In genomic region chr2:219021591-219021990, GRCh38 we compare ENCODE assay signal across 18 cellular contexts. TPM values are rescaled to one million over a fixed set of nuclear protein-coding genes. Genes with fewer than 3 reads are reported as not detected.
DNase-seq lines count a peak whose midpoint lies in the region; ATAC-seq, FAIRE-seq and TF ChIP-seq lines count a peak whose summit lies in the region.
"Had no signal": no experiment of that assay in that cellular context is flagged by ENCODE, and none has a peak within 500 bp of the region (broad histone marks: within the 10 kb centered on the region; RNA-seq: fewer than 3 reads in every experiment).

No MANE protein-coding gene starts in this region.

- TF ChIP-seq RAD21 in HepG2 (CRISPR knock-in tag; IDR thresholded peaks at IDR 0.05) = no peak

- H3K4me3 ChIP-seq in HepG2 (replicated peaks in 1 of 3; ENCODE audit: insufficient read depth in 1 of 3, low read depth in 2 of 3, low read length in 3 of 3) = no peak overlapping the region
- H3K4me3 ChIP-seq in right lobe of liver = no peak overlapping the region
- H3K4me3 ChIP-seq in left lung = no peak overlapping the region
- no peak overlapping the region for H3K4me3 ChIP-seq in spleen
- H3K4me3 ChIP-seq: A549, GM23338 had no signal

- H3K27ac ChIP-seq in HepG2 (ENCODE audit: extremely low read length, insufficient read depth, low read length) (no peak overlapping the region), right lobe of liver (no peak overlapping the region), left lung (no peak overlapping the region), spleen (no peak overlapping the region)
- H3K27ac ChIP-seq: A549, C4-2B had no signal

- intact Hi-C loops in HepG2 (cut with micrococcal nuclease; ENCODE audit: unreplicated experiment) (no loop called here), right lobe of liver (cut with DNase I) (loop anchor here in 1 of 2 donors (10.0 kb wide), 1 partner anchor 273 kb away; no protein-coding TSS in a partner anchor), left lung (cut with DNase I) (no loop called here), spleen (cut with DNase I; ENCODE audit: low total_unique reads) (no loop called here)

- TF ChIP-seq CTCF in HepG2 (CRISPR knock-in tag; IDR thresholded peaks at IDR 0.05) (no peak), right lobe of liver (IDR thresholded peaks at IDR 0.05) (no peak), left lung (IDR thresholded peaks at IDR 0.05) (no peak), spleen (IDR thresholded peaks at IDR 0.05 in 8 of 11, conservative IDR thresholded peaks at IDR 0.05 in 3 of 11) (no peak)

- H3K9me3 ChIP-seq in HepG2 (ENCODE audit: low read length) = no peaks in the 10 kb centered on the region
- no peaks in the 10 kb centered on the region for H3K9me3 ChIP-seq in right lobe of liver
- H3K9me3 ChIP-seq in left lung = no peaks in the 10 kb centered on the region
- H3K9me3 ChIP-seq in spleen = no peaks in the 10 kb centered on the region
- H3K9me3 ChIP-seq: A549, BE2C had no signal

- FAIRE-seq in HepG2 (lab: Jason Lieb, UNC) = no peak
- FAIRE-seq: A549, G401.6, GM12892 had no signal

- H3K36me3 ChIP-seq in HepG2 (replicated peaks in 1 of 2; ENCODE audit: control insufficient read depth in 1 of 2, insufficient read depth in 2 of 2, low read length in 2 of 2) (no peaks in the 10 kb centered on the region), right lobe of liver (no peaks in the 10 kb centered on the region), left lung (no peaks in the 10 kb centered on the region), spleen (no peaks in the 10 kb centered on the region)
- H3K36me3 ChIP-seq: BE2C had no signal

- no peaks in the 10 kb centered on the region for H3K79me2 ChIP-seq in HepG2 (ENCODE audit: insufficient read depth, low read length)

- DNase-seq in HepG2 (ENCODE audit: low spot score) = no peak
- DNase-seq in right lobe of liver = no peak
- peak in 1 of 2 donors; percentile 50 for DNase-seq in left lung
- peak; percentile 63 for DNase-seq in spleen
- no peak for DNase-seq in activated effector memory CD4-positive, alpha-beta T cell treated with anti-CD3 and anti-CD28 coated beads, Interleukin-2, amount 50 U/mL, for 16 hours
- no peak for DNase-seq in DMS153 (lab: John Stamatoyannopoulos, UW)
- DNase-seq: BE2C; CD4-positive, alpha-beta memory T cell; DMS79 treated with DMSO at 0.1 percent for 48 hours; EL; H7 had no signal

- ATAC-seq in HepG2 (no peak), right lobe of liver (no peak), left lung (peak; percentile 77)
- ATAC-seq: A549, GM23338 had no signal

- in situ Hi-C loops in HepG2 (cut with HindIII; ENCODE audit: extremely low pct_ligation_motif_present, low pct_unique_long_range_greater_than_20kb) = no loop called here

- no peak overlapping the region for H3K4me2 ChIP-seq in HepG2 (ENCODE audit: low read depth, low read length)
- H3K4me2 ChIP-seq: A549, GM23338 had no signal

- H3K27me3 ChIP-seq in HepG2 (ENCODE audit: control insufficient read depth in 1 of 2, insufficient read depth in 2 of 2, low read length in 2 of 2) = peaks cover 41 to 94% of the 10 kb centered on the region in 2 experiments
- H3K27me3 ChIP-seq in right lobe of liver = no peaks in the 10 kb centered on the region
- peaks cover 0 to 12% of the 10 kb centered on the region in 2 donors for H3K27me3 ChIP-seq in left lung
- H3K27me3 ChIP-seq in spleen (replicated peaks in 1 of 7) = peaks cover 0 to 52% (median 0%) of the 10 kb centered on the region in 7 donors
- H3K27me3 ChIP-seq: BE2C had no signal

- peaks cover 13% of the 10 kb centered on the region; the same call in 1 of the 2 replicates for H4K20me1 ChIP-seq in HepG2 (ENCODE audit: insufficient read depth, low read length)

- H3K9ac ChIP-seq in HepG2 (ENCODE audit: insufficient read depth, low read depth, low read length) = no peak overlapping the region

- no peak overlapping the region for H2AFZ ChIP-seq in HepG2 (ENCODE audit: low read length)
- H2AFZ ChIP-seq: GM23338 had no signal

- no TSS peak for BruUV-seq in HepG2 (replicated peaks; lab: Mats Ljungman, UMichigan)

- CTCF ChIA-PET in HepG2 (lab: Yijun Ruan, JAX; ENCODE audit: low intra/inter-chr PET ratio, low total read pairs) = no interaction called here

- 7% methylated on average over 5 of the region's 9 CpGs for WGBS in HepG2 (ENCODE audit: low lambda C conversion rate)
- WGBS in right lobe of liver (ENCODE audit: insufficient coverage, low coverage, low lambda C conversion rate, missing lambda C conversion rate) = no CpG with 5 or more reads among the region's 9 CpGs
- WGBS in spleen, 5 donors = 77 to 89% (median 83%) methylated on average over 4 to 9 of the region's 9 CpGs

- TF ChIP-seq EP300 in HepG2 (IDR thresholded peaks at IDR 0.05; ENCODE audit: low read depth in 2 of 2, low read length in 2 of 2) (no peak), HepG2 (CRISPR knock-in tag; IDR thresholded peaks at IDR 0.05; ENCODE audit: borderline replicate concordance) (no peak)

- no peak for TF ChIP-seq POLR2A in HepG2 (IDR thresholded peaks at IDR 0.05; ENCODE audit: insufficient read depth in 1 of 2, low read depth in 2 of 2, low read length in 2 of 2)
- TF ChIP-seq POLR2A in right lobe of liver (IDR thresholded peaks at IDR 0.05) = no peak
- TF ChIP-seq POLR2A in spleen (IDR thresholded peaks at IDR 0.05) = no peak

- POLR2A ChIA-PET in HepG2 (lab: Yijun Ruan, JAX) = no interaction called here

- H3K4me1 ChIP-seq in HepG2 (ENCODE audit: insufficient read depth, low read length) (no peaks in the 10 kb centered on the region), right lobe of liver (no peaks in the 10 kb centered on the region), left lung (no peaks in the 10 kb centered on the region), spleen (no peaks in the 10 kb centered on the region)
- H3K4me1 ChIP-seq: A549, BE2C had no signal

RNA-seq across cellular contexts. Expression of gene CFAP65, which starts 19.7 kb away (rescaled TPM):
- total RNA-seq in HepG2 (2016; rRNA removed; fragmentation: Illumina TruSeq; extraction: Trizol) (not detected in 2 replicates), right lobe of liver (not detected), left lung (1 to 10 TPM in 1 of 2 donors, not detected in 1; 4.3 TPM), spleen (under 1 TPM in 1 of 7 donors, not detected in 6; 0.28 TPM)
- not detected in 2 replicates for total RNA-seq in HepG2 (2016; cell fraction: cytosol; rRNA removed; fragmentation: Illumina TruSeq; extraction: Trizol; ENCODE audit: low read depth)
- total RNA-seq in HepG2 (2016; cell fraction: insoluble cytoplasmic fraction; rRNA removed; fragmentation: Illumina TruSeq; extraction: Trizol) = not detected in 2 replicates
- not detected in 2 replicates for total RNA-seq in HepG2 (2016; cell fraction: membrane; rRNA removed; fragmentation: Illumina TruSeq; extraction: Trizol)
- total RNA-seq in HepG2 (2016; cell fraction: nucleus; rRNA removed; fragmentation: Illumina TruSeq; extraction: Trizol) = not detected in 2 replicates
- polyA plus RNA-seq in HepG2 (2011; rRNA removed) (0.03 and 0.05 TPM in 2 replicates), spleen (not detected)
- 0.03 TPM in 2 replicates for polyA plus RNA-seq in HepG2 (2011; cell fraction: cytosol; rRNA removed)
- 0.17 and 0.18 TPM in 2 replicates for polyA plus RNA-seq in HepG2 (2011; cell fraction: nucleus; rRNA removed)
- polyA plus RNA-seq in HepG2 (2012) = 0.09 TPM in 1 of 2 replicates, not detected in the other
- not detected in 2 replicates for polyA plus RNA-seq in HepG2 (2016; cell fraction: cytosol; fragmentation: Illumina TruSeq; extraction: Trizol; ENCODE audit: low read depth)
- polyA plus RNA-seq in HepG2 (2016; cell fraction: insoluble cytoplasmic fraction; fragmentation: Illumina TruSeq; extraction: Trizol; ENCODE audit: low read depth) = not detected in 2 replicates
- not detected in 2 replicates for polyA plus RNA-seq in HepG2 (2016; cell fraction: membrane; fragmentation: Illumina TruSeq; extraction: Trizol; ENCODE audit: low read depth)
- not detected in 2 replicates for polyA plus RNA-seq in HepG2 (2016; cell fraction: nucleus; fragmentation: Illumina TruSeq; extraction: Trizol; ENCODE audit: insufficient read depth, low read depth)
- not detected in 2 replicates for polyA minus RNA-seq in HepG2 (2011; rRNA and poly(A)+ RNA removed; ENCODE audit: low replicate concordance)
- not detected in 2 replicates for polyA minus RNA-seq in HepG2 (2011; cell fraction: cytosol; rRNA and poly(A)+ RNA removed)
- not detected in 2 replicates for polyA minus RNA-seq in HepG2 (2011; cell fraction: nucleus; rRNA and poly(A)+ RNA removed)
- total RNA-seq: CD4-positive, alpha-beta memory T cell; H7; HT-29 had no signal
- polyA plus RNA-seq: AG04450; CD4-positive, alpha-beta memory T cell had no signal

RNA-seq across cellular contexts. Expression of gene CRYBA2, which starts 28.4 kb away (rescaled TPM):
- total RNA-seq in HepG2 (2016; rRNA removed; fragmentation: Illumina TruSeq; extraction: Trizol) (not detected in 2 replicates), right lobe of liver (not detected), left lung (not detected), spleen (not detected)
- not detected in 2 replicates for total RNA-seq in HepG2 (2016; cell fraction: cytosol; rRNA removed; fragmentation: Illumina TruSeq; extraction: Trizol; ENCODE audit: low read depth)
- total RNA-seq in HepG2 (2016; cell fraction: insoluble cytoplasmic fraction; rRNA removed; fragmentation: Illumina TruSeq; extraction: Trizol) = not detected in 2 replicates
- total RNA-seq in HepG2 (2016; cell fraction: membrane; rRNA removed; fragmentation: Illumina TruSeq; extraction: Trizol) = not detected in 2 replicates
- total RNA-seq in HepG2 (2016; cell fraction: nucleus; rRNA removed; fragmentation: Illumina TruSeq; extraction: Trizol) = not detected in 2 replicates
- polyA plus RNA-seq in HepG2 (2011; rRNA removed) (not detected in 2 replicates), spleen (not detected)
- not detected in 2 replicates for polyA plus RNA-seq in HepG2 (2011; cell fraction: cytosol; rRNA removed)
- not detected in 2 replicates for polyA plus RNA-seq in HepG2 (2011; cell fraction: nucleus; rRNA removed)
- polyA plus RNA-seq in HepG2 (2012) = not detected in 2 replicates
- not detected in 2 replicates for polyA plus RNA-seq in HepG2 (2016; cell fraction: cytosol; fragmentation: Illumina TruSeq; extraction: Trizol; ENCODE audit: low read depth)
- polyA plus RNA-seq in HepG2 (2016; cell fraction: insoluble cytoplasmic fraction; fragmentation: Illumina TruSeq; extraction: Trizol; ENCODE audit: low read depth) = not detected in 2 replicates
- polyA plus RNA-seq in HepG2 (2016; cell fraction: membrane; fragmentation: Illumina TruSeq; extraction: Trizol; ENCODE audit: low read depth) = not detected in 2 replicates
- not detected in 2 replicates for polyA plus RNA-seq in HepG2 (2016; cell fraction: nucleus; fragmentation: Illumina TruSeq; extraction: Trizol; ENCODE audit: insufficient read depth, low read depth)
- polyA minus RNA-seq in HepG2 (2011; rRNA and poly(A)+ RNA removed; ENCODE audit: low replicate concordance) = not detected in 2 replicates
- not detected in 2 replicates for polyA minus RNA-seq in HepG2 (2011; cell fraction: cytosol; rRNA and poly(A)+ RNA removed)
- polyA minus RNA-seq in HepG2 (2011; cell fraction: nucleus; rRNA and poly(A)+ RNA removed) = not detected in 2 replicates
- total RNA-seq: CD4-positive, alpha-beta memory T cell; GM23338; H7; HT-29 had no signal
- polyA plus RNA-seq: A549; CD4-positive, alpha-beta memory T cell; GM23338 had no signal

RNA-seq across cellular contexts. Expression of gene FEV, which starts 36.6 kb away (rescaled TPM):
- total RNA-seq in HepG2 (2016; rRNA removed; fragmentation: Illumina TruSeq; extraction: Trizol) (not detected in 2 replicates), right lobe of liver (not detected), left lung (not detected), spleen (not detected)
- not detected in 2 replicates for total RNA-seq in HepG2 (2016; cell fraction: cytosol; rRNA removed; fragmentation: Illumina TruSeq; extraction: Trizol; ENCODE audit: low read depth)
- total RNA-seq in HepG2 (2016; cell fraction: insoluble cytoplasmic fraction; rRNA removed; fragmentation: Illumina TruSeq; extraction: Trizol) = not detected in 2 replicates
- not detected in 2 replicates for total RNA-seq in HepG2 (2016; cell fraction: membrane; rRNA removed; fragmentation: Illumina TruSeq; extraction: Trizol)
- total RNA-seq in HepG2 (2016; cell fraction: nucleus; rRNA removed; fragmentation: Illumina TruSeq; extraction: Trizol) = not detected in 2 replicates
- polyA plus RNA-seq in HepG2 (2011; rRNA removed) (not detected in 2 replicates), spleen (not detected)
- polyA plus RNA-seq in HepG2 (2011; cell fraction: cytosol; rRNA removed) = not detected in 2 replicates
- not detected in 2 replicates for polyA plus RNA-seq in HepG2 (2011; cell fraction: nucleus; rRNA removed)
- not detected in 2 replicates for polyA plus RNA-seq in HepG2 (2012)
- not detected in 2 replicates for polyA plus RNA-seq in HepG2 (2016; cell fraction: cytosol; fragmentation: Illumina TruSeq; extraction: Trizol; ENCODE audit: low read depth)
- polyA plus RNA-seq in HepG2 (2016; cell fraction: insoluble cytoplasmic fraction; fragmentation: Illumina TruSeq; extraction: Trizol; ENCODE audit: low read depth) = not detected in 2 replicates
- polyA plus RNA-seq in HepG2 (2016; cell fraction: membrane; fragmentation: Illumina TruSeq; extraction: Trizol; ENCODE audit: low read depth) = not detected in 2 replicates
- not detected in 2 replicates for polyA plus RNA-seq in HepG2 (2016; cell fraction: nucleus; fragmentation: Illumina TruSeq; extraction: Trizol; ENCODE audit: insufficient read depth, low read depth)
- not detected in 2 replicates for polyA minus RNA-seq in HepG2 (2011; rRNA and poly(A)+ RNA removed; ENCODE audit: low replicate concordance)
- polyA minus RNA-seq in HepG2 (2011; cell fraction: cytosol; rRNA and poly(A)+ RNA removed) = not detected in 2 replicates
- not detected in 2 replicates for polyA minus RNA-seq in HepG2 (2011; cell fraction: nucleus; rRNA and poly(A)+ RNA removed)
- total RNA-seq: CD4-positive, alpha-beta memory T cell; GM23338; H7; HT-29 had no signal
- polyA plus RNA-seq: A549; AG04450; CD4-positive, alpha-beta memory T cell; GM23338 had no signal

RNA-seq across cellular contexts. Expression of gene IHH, which starts 39.1 kb away (rescaled TPM):
- total RNA-seq in HepG2 (2016; rRNA removed; fragmentation: Illumina TruSeq; extraction: Trizol) = 0.15 and 0.42 TPM in 2 replicates
- 0.20 TPM in 1 of 2 replicates, not detected in the other for total RNA-seq in HepG2 (2016; cell fraction: cytosol; rRNA removed; fragmentation: Illumina TruSeq; extraction: Trizol; ENCODE audit: low read depth)
- total RNA-seq in HepG2 (2016; cell fraction: insoluble cytoplasmic fraction; rRNA removed; fragmentation: Illumina TruSeq; extraction: Trizol) = 0.31 and 0.39 TPM in 2 replicates
- 0.28 and 0.31 TPM in 2 replicates for total RNA-seq in HepG2 (2016; cell fraction: membrane; rRNA removed; fragmentation: Illumina TruSeq; extraction: Trizol)
- 0.63 and 0.90 TPM in 2 replicates for total RNA-seq in HepG2 (2016; cell fraction: nucleus; rRNA removed; fragmentation: Illumina TruSeq; extraction: Trizol)
- polyA plus RNA-seq in HepG2 (2011; rRNA removed) = 0.10 TPM in 1 of 2 replicates, not detected in the other
- 0.09 TPM in 2 replicates for polyA plus RNA-seq in HepG2 (2011; cell fraction: cytosol; rRNA removed)
- polyA plus RNA-seq in HepG2 (2011; cell fraction: nucleus; rRNA removed) = 0.16 and 0.37 TPM in 2 replicates
- 0.08 and 0.12 TPM in 2 replicates for polyA plus RNA-seq in HepG2 (2012)
- polyA plus RNA-seq in HepG2 (2016; cell fraction: cytosol; fragmentation: Illumina TruSeq; extraction: Trizol; ENCODE audit: low read depth) = 0.11 and 0.16 TPM in 2 replicates
- 0.30 and 0.58 TPM in 2 replicates for polyA plus RNA-seq in HepG2 (2016; cell fraction: insoluble cytoplasmic fraction; fragmentation: Illumina TruSeq; extraction: Trizol; ENCODE audit: low read depth)
- polyA plus RNA-seq in HepG2 (2016; cell fraction: membrane; fragmentation: Illumina TruSeq; extraction: Trizol; ENCODE audit: low read depth) = 0.41 and 0.43 TPM in 2 replicates
- 0.81 and 1.1 TPM in 2 replicates for polyA plus RNA-seq in HepG2 (2016; cell fraction: nucleus; fragmentation: Illumina TruSeq; extraction: Trizol; ENCODE audit: insufficient read depth, low read depth)
- 0.26 TPM in 1 of 2 replicates, not detected in the other for polyA minus RNA-seq in HepG2 (2011; rRNA and poly(A)+ RNA removed; ENCODE audit: low replicate concordance)
- not detected in 2 replicates for polyA minus RNA-seq in HepG2 (2011; cell fraction: cytosol; rRNA and poly(A)+ RNA removed)
- 0.26 and 0.50 TPM in 2 replicates for polyA minus RNA-seq in HepG2 (2011; cell fraction: nucleus; rRNA and poly(A)+ RNA removed)
- 1 to 10 TPM in 3 of 6 experiments, under 1 TPM in 3; 0.42 to 3.9 (median 1.1) TPM for total RNA-seq in right lobe of liver
- 1 to 10 TPM; 1.0 to 1.7 TPM for total RNA-seq in left lung
- total RNA-seq in spleen = not detected
- under 1 TPM in 2 of 3 donors, not detected in 1; 0.06 to 0.13 TPM for polyA plus RNA-seq in spleen
- total RNA-seq: GM23338 had no signal
- polyA plus RNA-seq: AG04450; CD4-positive, alpha-beta memory T cell; GM23338 had no signal
